In the genomic region with DNA sequence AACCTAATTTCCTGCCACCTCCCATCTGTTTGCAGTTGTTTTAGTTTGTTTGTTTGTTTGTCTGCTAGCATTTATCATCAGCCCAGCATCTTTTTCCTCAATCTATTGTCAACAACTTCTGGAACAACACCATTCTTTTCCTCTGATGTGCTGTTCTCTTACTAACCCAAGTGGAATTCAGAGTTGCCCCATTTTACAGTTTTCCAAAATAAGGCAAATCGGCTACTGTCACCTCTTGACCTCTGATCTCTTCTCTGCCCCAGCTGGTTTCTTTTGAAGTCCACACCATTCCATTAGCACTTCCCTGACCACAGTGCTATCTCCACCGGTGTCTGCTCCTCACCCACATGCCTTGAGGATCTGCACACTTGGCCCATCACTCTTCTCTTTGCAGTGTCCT, we compare ENCODE assay signal across 1 cellular context.
TF ChIP-seq lines count a peak whose summit lies in the region.

No MANE protein-coding gene starts in this region.

TF ChIP-seq in IMR-90, 13 proteins besides CTCF, POLR2A, EP300 and RAD21 (continued from another document):
- TF ChIP-seq CEBPB (IDR thresholded peaks at IDR 0.05; ENCODE audit: low read depth, low read length) (no peak), RCOR1 (IDR thresholded peaks at IDR 0.05; ENCODE audit: insufficient replicate concordance, low read length) (no peak)
